1 cellular context compared by ENCODE assay signal in the genomic region with DNA sequence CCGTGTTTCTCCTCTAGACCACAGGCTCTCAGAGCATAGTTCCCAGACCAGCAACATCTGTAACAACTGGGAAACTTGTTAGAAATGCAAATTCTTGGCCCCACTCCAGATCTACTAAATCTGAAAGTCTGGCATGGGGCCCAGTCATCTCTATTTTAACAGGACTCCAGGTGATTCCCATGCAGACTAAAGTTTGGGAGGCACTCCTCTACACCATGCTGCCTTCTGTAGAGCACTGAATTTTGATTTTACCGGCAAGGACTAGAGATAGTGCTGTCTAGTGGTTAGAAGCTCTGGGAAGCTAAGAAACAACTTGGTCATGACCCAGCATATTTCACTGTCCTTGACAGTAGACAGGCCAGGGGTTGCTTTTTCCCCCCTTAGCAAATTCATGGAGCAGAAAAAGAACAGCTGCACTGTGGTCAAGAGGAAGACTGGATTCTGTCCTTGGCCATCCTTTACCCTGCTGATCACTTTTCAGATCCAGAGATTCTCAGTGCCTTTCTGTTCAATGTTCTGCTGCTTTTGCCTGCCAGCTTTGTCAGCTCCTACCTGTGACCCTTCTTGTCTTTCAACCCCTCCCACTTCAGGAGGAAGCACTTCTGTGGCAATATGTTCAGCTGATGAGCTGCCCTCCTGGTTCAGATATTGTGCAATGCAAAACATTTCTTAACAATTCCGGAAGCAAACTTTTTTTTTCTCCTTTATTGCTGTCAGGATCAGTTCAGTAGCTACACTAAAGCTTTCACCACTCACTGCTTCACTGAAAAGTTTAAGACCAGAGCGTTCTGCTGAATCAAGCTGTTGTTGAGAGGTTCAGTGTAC.
TF ChIP-seq lines count a peak whose summit lies in the region.

No MANE protein-coding gene starts in this region.

TF ChIP-seq in HepG2, 621 proteins besides CTCF, POLR2A, EP300 and RAD21 (continued from another document and continues in another):
- TF ChIP-seq, protein P1, sequence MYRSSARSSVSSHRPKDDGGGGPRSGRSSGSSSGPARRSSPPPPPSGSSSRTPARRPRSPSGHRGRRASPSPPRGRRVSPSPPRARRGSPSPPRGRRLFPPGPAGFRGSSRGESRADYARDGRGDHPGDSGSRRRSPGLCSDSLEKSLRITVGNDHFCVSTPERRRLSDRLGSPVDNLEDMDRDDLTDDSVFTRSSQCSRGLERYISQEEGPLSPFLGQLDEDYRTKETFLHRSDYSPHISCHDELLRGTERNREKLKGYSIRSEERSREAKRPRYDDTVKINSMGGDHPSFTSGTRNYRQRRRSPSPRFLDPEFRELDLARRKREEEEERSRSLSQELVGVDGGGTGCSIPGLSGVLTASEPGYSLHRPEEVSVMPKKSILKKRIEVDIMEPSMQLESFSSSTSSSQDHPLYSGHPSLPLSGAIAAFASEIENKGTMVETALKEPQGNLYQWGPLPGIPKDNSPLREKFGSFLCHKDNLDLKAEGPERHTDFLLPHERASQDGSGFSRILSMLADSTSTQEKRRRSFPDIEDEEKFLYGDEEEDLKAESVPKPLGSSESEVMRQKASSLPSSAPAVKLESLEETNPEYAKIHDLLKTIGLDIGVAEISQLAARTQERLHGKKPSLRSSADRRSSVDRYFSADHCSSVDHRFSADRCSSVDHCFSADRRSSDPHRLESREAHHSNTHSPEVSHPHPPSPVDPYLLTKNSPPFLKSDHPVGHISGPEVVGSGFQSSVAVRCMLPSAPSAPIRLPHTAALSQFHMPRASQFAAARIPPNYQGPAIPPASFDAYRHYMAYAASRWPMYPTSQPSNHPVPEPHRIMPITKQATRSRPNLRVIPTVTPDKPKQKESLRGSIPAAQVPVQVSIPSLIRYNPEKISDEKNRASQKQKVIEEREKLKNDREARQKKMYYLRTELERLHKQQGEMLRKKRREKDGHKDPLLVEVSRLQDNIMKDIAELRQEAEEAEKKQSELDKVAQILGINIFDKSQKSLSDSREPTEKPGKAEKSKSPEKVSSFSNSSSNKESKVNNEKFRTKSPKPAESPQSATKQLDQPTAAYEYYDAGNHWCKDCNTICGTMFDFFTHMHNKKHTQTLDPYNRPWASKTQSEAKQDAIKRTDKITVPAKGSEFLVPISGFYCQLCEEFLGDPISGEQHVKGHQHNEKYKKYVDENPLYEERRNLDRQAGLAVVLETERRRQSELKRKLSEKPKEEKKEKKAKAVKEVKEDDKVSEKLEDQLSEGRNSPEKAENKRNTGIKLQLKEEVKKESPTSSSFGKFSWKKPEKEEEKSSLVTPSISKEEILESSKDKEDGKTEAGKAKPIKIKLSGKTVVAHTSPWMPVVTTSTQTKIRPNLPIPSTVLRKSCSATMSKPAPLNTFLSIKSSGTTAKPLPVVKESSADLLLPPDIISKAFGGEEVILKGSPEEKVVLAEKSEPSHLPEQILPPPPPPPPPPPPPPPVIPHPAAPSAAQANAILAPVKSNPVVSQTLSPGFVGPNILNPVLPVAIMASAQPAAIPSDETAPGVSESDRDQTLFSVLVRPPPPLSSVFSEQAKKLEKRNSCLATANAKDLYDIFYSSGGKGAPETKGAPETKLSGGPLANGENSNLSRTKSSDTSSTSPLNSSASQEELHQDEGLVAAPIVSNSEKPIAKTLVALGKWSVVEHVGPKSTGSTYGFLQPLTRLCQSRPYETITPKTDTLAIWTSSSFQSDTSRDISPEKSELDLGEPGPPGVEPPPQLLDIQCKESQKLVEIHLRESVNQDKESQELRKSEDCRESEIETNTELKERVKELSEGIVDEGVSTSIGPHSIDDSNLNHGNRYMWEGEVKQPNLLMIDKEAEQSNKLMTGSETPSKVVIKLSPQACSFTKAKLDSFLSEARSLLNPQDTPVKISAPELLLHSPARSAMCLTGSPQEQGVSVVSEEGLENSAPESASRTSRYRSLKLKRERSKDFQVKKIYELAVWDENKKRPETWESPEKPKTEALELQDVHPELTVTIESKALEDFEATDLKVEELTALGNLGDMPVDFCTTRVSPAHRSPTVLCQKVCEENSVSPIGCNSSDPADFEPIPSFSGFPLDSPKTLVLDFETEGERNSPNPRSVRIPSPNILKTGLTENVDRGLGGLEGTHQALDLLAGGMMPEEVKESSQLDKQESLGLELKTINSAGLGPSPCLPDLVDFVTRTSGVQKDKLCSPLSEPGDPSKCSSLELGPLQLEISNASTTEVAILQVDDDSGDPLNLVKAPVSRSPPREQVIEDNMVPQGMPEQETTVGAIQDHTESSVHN (CRISPR knock-in tag; IDR thresholded peaks at IDR 0.05), result no peak
- TF ChIP-seq ZNF530 (CRISPR knock-in tag; IDR thresholded peaks at IDR 0.05; ENCODE audit: low read depth), result no peak
- TF ChIP-seq DNMT3B (CRISPR knock-in tag; conservative IDR thresholded peaks at IDR 0.05), result 0 out of 2 replicates have a peak, but pooled peaks have one; percentile 56
- TF ChIP-seq ZBTB20 (CRISPR knock-in tag; IDR thresholded peaks at IDR 0.05; ENCODE audit: borderline replicate concordance, low read depth), result no peak
- TF ChIP-seq HMGA1 (CRISPR knock-in tag; conservative IDR thresholded peaks at IDR 0.05), result no peak
- no peak for TF ChIP-seq ZBTB38 (CRISPR knock-in tag; IDR thresholded peaks at IDR 0.05)
- peak; percentile 55 for TF ChIP-seq ASH2L (IDR thresholded peaks at IDR 0.05; ENCODE audit: insufficient read length, low read depth, low read length)
- no peak for TF ChIP-seq ZFP62 (CRISPR knock-in tag; IDR thresholded peaks at IDR 0.05)
- TF ChIP-seq PLRG1 (conservative IDR thresholded peaks at IDR 0.05), result no peak
- TF ChIP-seq HOXA9 (CRISPR knock-in tag; IDR thresholded peaks at IDR 0.05; ENCODE audit: borderline replicate concordance), result no peak
- TF ChIP-seq KMT2A (CRISPR knock-in tag; IDR thresholded peaks at IDR 0.05), result 0 out of 2 replicates have a peak, but pooled peaks have one; percentile 46
- TF ChIP-seq KLF12 (CRISPR knock-in tag; IDR thresholded peaks at IDR 0.05; ENCODE audit: borderline replicate concordance), result no peak
- no peak for TF ChIP-seq NONO (IDR thresholded peaks at IDR 0.05)
- 0 out of 2 replicates have a peak, but pooled peaks have one; percentile 38 for TF ChIP-seq NONO (CRISPR knock-in tag; conservative IDR thresholded peaks at IDR 0.05)
- TF ChIP-seq PTBP1 (IDR thresholded peaks at IDR 0.05; ENCODE audit: low read depth, low read length, poor library complexity, severe bottlenecking), result no peak
- no peak for TF ChIP-seq TOPORS (CRISPR knock-in tag; IDR thresholded peaks at IDR 0.05)
- TF ChIP-seq SIX1 (CRISPR knock-in tag; IDR thresholded peaks at IDR 0.05; ENCODE audit: borderline replicate concordance), result peak; percentile 51; the same call in 1 of the 2 replicates
- no peak for TF ChIP-seq DNMT1 (CRISPR knock-in tag; IDR thresholded peaks at IDR 0.05)
- no peak for TF ChIP-seq ZFX (CRISPR knock-in tag; IDR thresholded peaks at IDR 0.05; ENCODE audit: low read depth)
- no peak for TF ChIP-seq ZNF543 (CRISPR knock-in tag; IDR thresholded peaks at IDR 0.05)
- peak; percentile 80 for TF ChIP-seq ZEB1 (IDR thresholded peaks at IDR 0.05; ENCODE audit: insufficient replicate concordance, low read depth)
- TF ChIP-seq ZNF343 (CRISPR knock-in tag; IDR thresholded peaks at IDR 0.05), result no peak
- TF ChIP-seq U2AF2 (IDR thresholded peaks at IDR 0.05; ENCODE audit: low read depth, low read length), result no peak
- no peak for TF ChIP-seq SMAD1 (CRISPR knock-in tag; IDR thresholded peaks at IDR 0.05; ENCODE audit: borderline replicate concordance, low read depth)
- no peak for TF ChIP-seq HBP1 (CRISPR knock-in tag; IDR thresholded peaks at IDR 0.05; ENCODE audit: low read depth)
- TF ChIP-seq AKAP8 (CRISPR knock-in tag; IDR thresholded peaks at IDR 0.05), result no peak
- TF ChIP-seq TMF1 (CRISPR knock-in tag; IDR thresholded peaks at IDR 0.05; ENCODE audit: low read depth), result no peak
- TF ChIP-seq AGO2 (optimal IDR thresholded peaks at IDR 0.05; ENCODE audit: low read depth, low read length), result no peak
- TF ChIP-seq ZNF83 (CRISPR knock-in tag; IDR thresholded peaks at IDR 0.05; ENCODE audit: borderline replicate concordance), result no peak
- TF ChIP-seq, protein P2, sequence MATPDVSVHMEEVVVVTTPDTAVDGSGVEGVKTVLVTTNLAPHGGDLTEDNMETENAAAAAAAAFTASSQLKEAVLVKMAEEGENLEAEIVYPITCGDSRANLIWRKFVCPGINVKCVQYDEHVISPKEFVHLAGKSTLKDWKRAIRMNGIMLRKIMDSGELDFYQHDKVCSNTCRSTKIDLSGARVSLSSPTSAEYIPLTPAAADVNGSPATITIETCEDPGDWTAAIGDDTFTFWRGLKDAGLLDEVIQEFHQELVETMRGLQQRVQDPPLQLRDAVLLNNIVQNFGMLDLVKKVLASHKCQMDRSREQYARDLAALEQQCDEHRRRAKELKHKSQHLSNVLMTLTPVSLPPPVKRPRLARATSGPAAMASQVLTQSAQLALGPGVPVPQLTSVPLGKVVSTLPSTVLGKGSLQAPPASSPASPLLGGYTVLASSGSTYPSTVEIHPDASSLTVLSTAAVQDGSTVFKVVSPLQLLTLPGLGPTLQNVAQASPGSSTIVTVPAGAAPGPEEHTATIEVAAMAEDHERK (CRISPR knock-in tag; IDR thresholded peaks at IDR 0.05; ENCODE audit: low read depth), result no peak
- no peak for TF ChIP-seq KDM6A (CRISPR knock-in tag; IDR thresholded peaks at IDR 0.05; ENCODE audit: low read depth)
- no peak for TF ChIP-seq SNAPC2 (CRISPR knock-in tag; IDR thresholded peaks at IDR 0.05)
- no peak for TF ChIP-seq ZNF10 (CRISPR knock-in tag; IDR thresholded peaks at IDR 0.05; ENCODE audit: borderline replicate concordance, low read depth)
- TF ChIP-seq PHF8 (CRISPR knock-in tag; IDR thresholded peaks at IDR 0.05), result 0 out of 2 replicates have a peak, but pooled peaks have one; percentile 26
- no peak for TF ChIP-seq FOXC1 (CRISPR knock-in tag; IDR thresholded peaks at IDR 0.05; ENCODE audit: borderline replicate concordance)
- TF ChIP-seq ZNF615 (CRISPR knock-in tag; IDR thresholded peaks at IDR 0.05; ENCODE audit: borderline replicate concordance), result no peak
- TF ChIP-seq, protein P3, sequence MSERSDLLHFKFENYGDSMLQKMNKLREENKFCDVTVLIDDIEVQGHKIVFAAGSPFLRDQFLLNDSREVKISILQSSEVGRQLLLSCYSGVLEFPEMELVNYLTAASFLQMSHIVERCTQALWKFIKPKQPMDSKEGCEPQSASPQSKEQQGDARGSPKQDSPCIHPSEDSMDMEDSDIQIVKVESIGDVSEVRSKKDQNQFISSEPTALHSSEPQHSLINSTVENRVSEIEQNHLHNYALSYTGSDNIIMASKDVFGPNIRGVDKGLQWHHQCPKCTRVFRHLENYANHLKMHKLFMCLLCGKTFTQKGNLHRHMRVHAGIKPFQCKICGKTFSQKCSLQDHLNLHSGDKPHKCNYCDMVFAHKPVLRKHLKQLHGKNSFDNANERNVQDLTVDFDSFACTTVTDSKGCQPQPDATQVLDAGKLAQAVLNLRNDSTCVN (CRISPR knock-in tag; IDR thresholded peaks at IDR 0.05; ENCODE audit: borderline replicate concordance), result 0 out of 2 replicates have a peak, but pooled peaks have one; percentile 39
- TF ChIP-seq ZNF230 (CRISPR knock-in tag; IDR thresholded peaks at IDR 0.05), result no peak
- peak; percentile 64; the same call in 1 of the 2 replicates for TF ChIP-seq SIN3A (IDR thresholded peaks at IDR 0.05; ENCODE audit: borderline replicate concordance, low read depth, low read length)
- peak; percentile 67 for TF ChIP-seq RARA (CRISPR knock-in tag; IDR thresholded peaks at IDR 0.05)
- TF ChIP-seq, protein P4, sequence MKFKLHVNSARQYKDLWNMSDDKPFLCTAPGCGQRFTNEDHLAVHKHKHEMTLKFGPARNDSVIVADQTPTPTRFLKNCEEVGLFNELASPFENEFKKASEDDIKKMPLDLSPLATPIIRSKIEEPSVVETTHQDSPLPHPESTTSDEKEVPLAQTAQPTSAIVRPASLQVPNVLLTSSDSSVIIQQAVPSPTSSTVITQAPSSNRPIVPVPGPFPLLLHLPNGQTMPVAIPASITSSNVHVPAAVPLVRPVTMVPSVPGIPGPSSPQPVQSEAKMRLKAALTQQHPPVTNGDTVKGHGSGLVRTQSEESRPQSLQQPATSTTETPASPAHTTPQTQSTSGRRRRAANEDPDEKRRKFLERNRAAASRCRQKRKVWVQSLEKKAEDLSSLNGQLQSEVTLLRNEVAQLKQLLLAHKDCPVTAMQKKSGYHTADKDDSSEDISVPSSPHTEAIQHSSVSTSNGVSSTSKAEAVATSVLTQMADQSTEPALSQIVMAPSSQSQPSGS (CRISPR knock-in tag; IDR thresholded peaks at IDR 0.05), result peak; percentile 76; the same call in 1 of the 2 replicates
- TF ChIP-seq HMG20A (CRISPR knock-in tag; IDR thresholded peaks at IDR 0.05; ENCODE audit: borderline replicate concordance), result peak; percentile 76; the same call in 1 of the 2 replicates
- no peak for TF ChIP-seq PAWR (CRISPR knock-in tag; IDR thresholded peaks at IDR 0.05; ENCODE audit: borderline replicate concordance)
- TF ChIP-seq, protein P5, sequence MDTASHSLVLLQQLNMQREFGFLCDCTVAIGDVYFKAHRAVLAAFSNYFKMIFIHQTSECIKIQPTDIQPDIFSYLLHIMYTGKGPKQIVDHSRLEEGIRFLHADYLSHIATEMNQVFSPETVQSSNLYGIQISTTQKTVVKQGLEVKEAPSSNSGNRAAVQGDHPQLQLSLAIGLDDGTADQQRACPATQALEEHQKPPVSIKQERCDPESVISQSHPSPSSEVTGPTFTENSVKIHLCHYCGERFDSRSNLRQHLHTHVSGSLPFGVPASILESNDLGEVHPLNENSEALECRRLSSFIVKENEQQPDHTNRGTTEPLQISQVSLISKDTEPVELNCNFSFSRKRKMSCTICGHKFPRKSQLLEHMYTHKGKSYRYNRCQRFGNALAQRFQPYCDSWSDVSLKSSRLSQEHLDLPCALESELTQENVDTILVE (CRISPR knock-in tag; IDR thresholded peaks at IDR 0.05), result peak; percentile 72
- TF ChIP-seq ZNF782 (CRISPR knock-in tag; IDR thresholded peaks at IDR 0.05; ENCODE audit: borderline replicate concordance), result no peak
- TF ChIP-seq ZNF253 (CRISPR knock-in tag; IDR thresholded peaks at IDR 0.05; ENCODE audit: borderline replicate concordance), result no peak
